10 cellular contexts compared by ENCODE assay signal in genomic region chr3:197454014-197454413, GRCh38.
A peak's percentile ranks its signal among the peaks of the same experiment; 100 is the strongest.
DNase-seq lines count a peak whose midpoint lies in the region; ATAC-seq, FAIRE-seq and TF ChIP-seq lines count a peak whose summit lies in the region.
"Had no signal": no experiment of that assay in that cellular context is flagged by ENCODE, and none has a peak within 500 bp of the region (broad histone marks: within the 10 kb centered on the region; RNA-seq: fewer than 3 reads in every experiment).

No MANE protein-coding gene starts in this region.

- intact Hi-C loops in heart left ventricle (cut with DNase I) (loop anchor here in 9 of 10 donors (1.0 to 10.0 kb wide), 8 partner anchors 102 to 229 kb away; partner anchors contain the start of gene DLG1 (in 3 of the 9)), cardiac septum (cut with DNase I) (loop anchor here (1.0 kb wide), 1 partner anchor 195 kb away; no protein-coding TSS in a partner anchor), transverse colon (cut with DNase I; ENCODE audit: low total_unique reads) (no loop called here), kidney (cut with DNase I) (no loop called here)

- H3K27ac ChIP-seq in heart left ventricle (no peak overlapping the region), transverse colon (peak overlapping the region in 2 of 4 donors; percentile 1 to 38), kidney (ENCODE audit: low read depth in 2 of 2, low read length in 2 of 2) (no peak overlapping the region)
- H3K27ac ChIP-seq: skin epidermis had no signal

- H3K9me3 ChIP-seq in heart left ventricle (no peaks in the 10 kb centered on the region), transverse colon (no peaks in the 10 kb centered on the region), kidney (ENCODE audit: control insufficient read depth in 1 of 2, low read length in 2 of 2) (no peaks in the 10 kb centered on the region)

- DNase-seq in heart left ventricle (no peak), cardiac septum (ENCODE audit: low spot score) (no peak), NCI-H69 (lab: John Stamatoyannopoulos, UW) (peak; percentile 25), epithelial cell of esophagus (ENCODE audit: low read depth) (peak; percentile 37), transverse colon (peak; percentile 28), kidney (no peak)
- DNase-seq: NK-92 treated with Interleukin-12 subunit alpha and Interleukin-12 subunit beta, amount 100 ng/mL, for 24 hours had no signal

- WGBS in heart left ventricle, 4 donors = 55 to 68% (median 56%) methylated on average over 3 of the region's 3 CpGs
- WGBS in transverse colon (ENCODE audit: low coverage in 1 of 2), 2 donors = 40 to 44% methylated on average over 2 to 3 of the region's 3 CpGs

- H3K36me3 ChIP-seq in heart left ventricle (no peaks in the 10 kb centered on the region), transverse colon (no peaks in the 10 kb centered on the region), kidney (ENCODE audit: control insufficient read depth in 1 of 2, insufficient read depth in 2 of 2, low read length in 2 of 2) (no peaks in the 10 kb centered on the region)

- ATAC-seq in heart left ventricle = peak; percentile 49 to 72 (median 60)
- ATAC-seq in HG03565 (IDR thresholded peaks at IDR 0.05; ENCODE audit: unreplicated experiment) = no peak
- no peak for ATAC-seq in GM21825 (IDR thresholded peaks at IDR 0.05; ENCODE audit: unreplicated experiment)

- no peak for TF ChIP-seq EP300 in transverse colon (IDR thresholded peaks at IDR 0.05; ENCODE audit: low read depth)

- TF ChIP-seq CTCF in heart left ventricle (IDR thresholded peaks at IDR 0.05) = peak; percentile 15 to 63 (median 38)
- TF ChIP-seq CTCF in epithelial cell of esophagus (IDR thresholded peaks at IDR 0.05; ENCODE audit: insufficient read depth, low read depth, low read length, missing control alignments) = peak; percentile 57
- TF ChIP-seq CTCF in transverse colon (IDR thresholded peaks at IDR 0.05) = peak in 2 of 5 experiments; percentile 25 to 47
- TF ChIP-seq CTCF in kidney (IDR thresholded peaks at IDR 0.05; ENCODE audit: borderline replicate concordance, extremely low read depth, insufficient read depth) = no peak

- H3K4me3 ChIP-seq in heart left ventricle (no peak overlapping the region), epithelial cell of esophagus (ENCODE audit: low read length) (no peak overlapping the region), transverse colon (no peak overlapping the region), kidney (ENCODE audit: low read length in 2 of 2) (no peak overlapping the region)
- H3K4me3 ChIP-seq: skin epidermis had no signal

- no peak for TF ChIP-seq POLR2A in heart left ventricle (IDR thresholded peaks at IDR 0.05)
- no peak for TF ChIP-seq POLR2A in transverse colon (IDR thresholded peaks at IDR 0.05)

- in situ Hi-C loops in transverse colon (cut with MboI; ENCODE audit: low pct_ligation_motif_present in 1 of 4, low pct_unique_long_range_greater_than_20kb in 1 of 4, low sequenced_read_pairs in 3 of 4) = no loop called here

- H3K9ac ChIP-seq in kidney (ENCODE audit: low read length in 2 of 2) = no peak overlapping the region

- H3K27me3 ChIP-seq in heart left ventricle (no peaks in the 10 kb centered on the region), transverse colon (no peaks in the 10 kb centered on the region)

- H3K4me1 ChIP-seq in heart left ventricle (peaks cover 0 to 19% (median 8%) of the 10 kb centered on the region in 12 donors), transverse colon (peaks cover 0 to 33% (median 14%) of the 10 kb centered on the region in 4 donors), kidney (ENCODE audit: control insufficient read depth in 1 of 2, insufficient read depth in 1 of 2, low read depth in 1 of 2, low read length in 2 of 2) (peaks cover 0 to 3% of the 10 kb centered on the region in 2 donors)

- FAIRE-seq in kidney (lab: Jason Lieb, UNC) = no peak

Comparison
In these comparisons a context has a peak if more than half of its experiments do, and no peak if none do; other contexts are left out.
1. ATAC-seq: peak in heart left ventricle (4 of 4); none in HG03565 (single experiment) and GM21825 (single experiment).
2. DNase-seq: peak in NCI-H69 (single experiment), epithelial cell of esophagus (single experiment) and transverse colon (single experiment); none in heart left ventricle (0 of 5), cardiac septum (single experiment) and kidney (single experiment).
3. intact Hi-C loops: an anchor here in heart left ventricle (1.0 to 10.0 kb wide) and cardiac septum (1.0 kb wide); none called in transverse colon and kidney.